ENCODE assay signal across 24 cellular contexts in genomic region chr14:65392296-65392695, GRCh38. TPM values are rescaled to one million over a fixed set of nuclear protein-coding genes. Genes with fewer than 3 reads are reported as not detected.
DNase-seq lines count a peak whose midpoint lies in the region; ATAC-seq, FAIRE-seq and TF ChIP-seq lines count a peak whose summit lies in the region.
"Had no signal": no experiment of that assay in that cellular context is flagged by ENCODE, and none has a peak within 500 bp of the region (broad histone marks: within the 10 kb centered on the region; RNA-seq: fewer than 3 reads in every experiment).

No MANE protein-coding gene starts in this region.

- H3K18ac ChIP-seq in trophoblast cell (ENCODE audit: low read length) = no peak overlapping the region

- H3K27me3 ChIP-seq in GM23338 (ENCODE audit: insufficient read depth) (no peaks in the 10 kb centered on the region), endothelial cell of umbilical vein (ENCODE audit: control insufficient read depth in 2 of 2, insufficient read depth in 2 of 2, low read length in 2 of 2) (no peaks in the 10 kb centered on the region), trophoblast cell (ENCODE audit: insufficient read depth, low read length) (no peaks in the 10 kb centered on the region), ovary (no peaks in the 10 kb centered on the region)
- H3K27me3 ChIP-seq: BLaER1 had no signal

- H3K4me3 ChIP-seq in GM23338 (no peak overlapping the region), endothelial cell of umbilical vein (replicated peaks in 1 of 3; ENCODE audit: insufficient read depth in 1 of 3, low read depth in 1 of 3, low read length in 3 of 3) (no peak overlapping the region), trophoblast cell (ENCODE audit: low read depth, low read length) (no peak overlapping the region), ovary (no peak overlapping the region)
- H3K4me3 ChIP-seq: BLaER1, GM12878, GM23248 had no signal

- H3K4me3 Mint-ChIP-seq in GM23338 = no peak overlapping the region
- H3K4me3 Mint-ChIP-seq: B cell; CD8-positive, alpha-beta T cell; H9 had no signal

- H2BK5ac ChIP-seq in trophoblast cell (ENCODE audit: low read depth, low read length, poor library complexity) = no peak overlapping the region

- no peak for TF ChIP-seq EP300 in ovary (IDR thresholded peaks at IDR 0.05)

- no peak overlapping the region for H2BK120ac ChIP-seq in trophoblast cell (ENCODE audit: insufficient read depth, low read length, poor library complexity)

- no peaks in the 10 kb centered on the region for H3K79me1 ChIP-seq in trophoblast cell (ENCODE audit: low read length)

- H3K4ac ChIP-seq in trophoblast cell (ENCODE audit: low read depth, low read length) = no peak overlapping the region

- intact Hi-C loops in endothelial cell of umbilical vein (cut with micrococcal nuclease) = no loop called here
- intact Hi-C loops in ovary (cut with DNase I) = no loop called here

- H3K9me3 ChIP-seq in endothelial cell of umbilical vein (replicated peaks; ENCODE audit: control insufficient read depth, insufficient read depth, low read length) (no peaks in the 10 kb centered on the region), trophoblast cell (ENCODE audit: insufficient read depth, low read depth, low read length) (peaks cover 7% of the 10 kb centered on the region), ovary (peaks cover 0 to 4% of the 10 kb centered on the region in 2 donors)

- no peak overlapping the region for H3K27ac Mint-ChIP-seq in GM23338
- H3K27ac Mint-ChIP-seq: B cell; CD4-positive, CD25-positive, alpha-beta regulatory T cell; CD8-positive, alpha-beta T cell; H9 had no signal

- dilution Hi-C loops in endothelial cell of umbilical vein (cut with MboI; ENCODE audit: extremely low pct_ligation_motif_present, low sequenced_read_pairs) = no loop called here

- H2BK12ac ChIP-seq in trophoblast cell (ENCODE audit: low read length) = no peak overlapping the region

- WGBS in trophoblast cell (ENCODE audit: extremely low coverage, insufficient coverage, insufficient read length) = no CpG with 5 or more reads among the region's 4 CpGs
- 67 to 79% (median 74%) methylated on average over 4 of the region's 4 CpGs for WGBS in ovary, 3 donors

- DNase-seq in SIG-M5 treated with dmso at 0.1 percent for 504 hours (lab: John Stamatoyannopoulos, UW; ENCODE audit: unreplicated experiment) = peak; percentile 34
- DNase-seq in SIG-M5 (lab: John Stamatoyannopoulos, UW) = no peak
- DNase-seq in GM23338 (ENCODE audit: low spot score) = no peak
- DNase-seq in endothelial cell of umbilical vein (ENCODE audit: low read depth, low spot score) = peak; percentile 61
- peak; percentile 75 to 93 for DNase-seq in trophoblast cell
- no peak for DNase-seq in urothelium cell line (ENCODE audit: low spot score)
- no peak for DNase-seq in NCI-H1694 (lab: John Stamatoyannopoulos, UW)
- DNase-seq in ovary = no peak
- DNase-seq: Caco-2; CD4-positive, CD25-positive, alpha-beta regulatory T cell; CD8-positive, alpha-beta T cell; DMS79; EL; GDM1; GM23248; H9 had no signal

- H3K4me1 ChIP-seq in GM23338 (ENCODE audit: insufficient read depth) (no peaks in the 10 kb centered on the region), endothelial cell of umbilical vein (ENCODE audit: control insufficient read depth, extremely low read depth, insufficient read depth, low read length) (no peaks in the 10 kb centered on the region), trophoblast cell (ENCODE audit: control insufficient read depth in 1 of 2, insufficient read depth in 2 of 2, low read length in 2 of 2) (peaks cover 0 to 4% of the 10 kb centered on the region in 2 experiments), ovary (ENCODE audit: insufficient read depth) (no peaks in the 10 kb centered on the region)
- H3K4me1 ChIP-seq: BLaER1, Caco-2 had no signal

- H4K12ac ChIP-seq in trophoblast cell (ENCODE audit: low read depth, low read length) = no peak overlapping the region

- POLR2A ChIA-PET in endothelial cell of umbilical vein (lab: Charles Lee) = no interaction called here

- H4K8ac ChIP-seq in trophoblast cell (ENCODE audit: low read depth, low read length) = no peak overlapping the region

- H3K23ac ChIP-seq in trophoblast cell (ENCODE audit: low read length) = no peak overlapping the region

- no peak for FAIRE-seq in endothelial cell of umbilical vein (lab: Jason Lieb, UNC)
- no peak for FAIRE-seq in urothelium cell line (lab: Jason Lieb, UNC)
- FAIRE-seq: A204.1, GM12878, GM19239 had no signal

- H4K20me1 ChIP-seq in GM23338 (replicated peaks; ENCODE audit: insufficient read depth) (no peaks in the 10 kb centered on the region), endothelial cell of umbilical vein (replicated peaks; ENCODE audit: control insufficient read depth, extremely low read depth, insufficient read depth, low read length) (no peaks in the 10 kb centered on the region)
- H4K20me1 ChIP-seq: BLaER1 had no signal

- H3K27me3 Mint-ChIP-seq in GM23338 (ENCODE audit: insufficient read depth, low read depth, poor library complexity) = peaks cover 3% of the 10 kb centered on the region
- H3K27me3 Mint-ChIP-seq: B cell; CD4-positive, CD25-positive, alpha-beta regulatory T cell had no signal

- no peaks in the 10 kb centered on the region for H3F3A ChIP-seq in GM23338 (replicated peaks; ENCODE audit: low read depth)

- H3K14ac ChIP-seq in trophoblast cell (ENCODE audit: low read length) = no peak overlapping the region

- peaks cover 25% of the 10 kb centered on the region for H3K36me3 Mint-ChIP-seq in GM23338 (ENCODE audit: low read depth)

- H3K9me3 Mint-ChIP-seq in GM23338 = peaks cover 39% of the 10 kb centered on the region

- TF ChIP-seq POLR2A in endothelial cell of umbilical vein (IDR thresholded peaks at IDR 0.05; ENCODE audit: low read depth, low read length) (no peak), ovary (IDR thresholded peaks at IDR 0.05) (no peak)

- no peaks in the 10 kb centered on the region for H3K4me1 Mint-ChIP-seq in GM23338
- H3K4me1 Mint-ChIP-seq: H9 had no signal

- H3K9me1 ChIP-seq in endothelial cell of umbilical vein (replicated peaks; ENCODE audit: control insufficient read depth, extremely low read depth, insufficient read depth, low read length) = no peaks in the 10 kb centered on the region

- H4K91ac ChIP-seq in trophoblast cell (ENCODE audit: low read depth, low read length) = no peak overlapping the region

- H3K36me3 ChIP-seq in GM23338 (ENCODE audit: insufficient read depth) (peaks cover 7% of the 10 kb centered on the region; the same call in 1 of the 2 replicates), endothelial cell of umbilical vein (ENCODE audit: control insufficient read depth in 2 of 2, extremely low read depth in 1 of 2, insufficient read depth in 2 of 2, low read length in 2 of 2) (no peaks in the 10 kb centered on the region), trophoblast cell (ENCODE audit: control insufficient read depth in 1 of 2, insufficient read depth in 2 of 2, low read length in 2 of 2) (no peaks in the 10 kb centered on the region), ovary (no peaks in the 10 kb centered on the region)

- H3K4me2 ChIP-seq in GM23338 (no peak overlapping the region), endothelial cell of umbilical vein (ENCODE audit: insufficient read depth, low read length) (no peak overlapping the region), trophoblast cell (ENCODE audit: low read length) (no peak overlapping the region)
- H3K4me2 ChIP-seq: BLaER1 had no signal

- H3K79me2 ChIP-seq in GM23338 (replicated peaks; ENCODE audit: insufficient read depth) (no peaks in the 10 kb centered on the region), endothelial cell of umbilical vein (ENCODE audit: control insufficient read depth, insufficient read depth, low read length) (no peaks in the 10 kb centered on the region), trophoblast cell (ENCODE audit: control insufficient read depth, insufficient read depth, low read length, poor library complexity) (no peaks in the 10 kb centered on the region)

- H3K27ac ChIP-seq in GM23338 (ENCODE audit: low read depth) = no peak overlapping the region
- no peak overlapping the region for H3K27ac ChIP-seq in endothelial cell of umbilical vein (ENCODE audit: insufficient read depth, low read depth, low read length)
- H3K27ac ChIP-seq in trophoblast cell (ENCODE audit: low read depth, low read length) = no peak overlapping the region
- H3K27ac ChIP-seq in ovary = no peak overlapping the region
- H3K27ac ChIP-seq: 22Rv1, BLaER1, C4-2B, GM23248 had no signal

- no peak overlapping the region for H2AK5ac ChIP-seq in trophoblast cell (ENCODE audit: low read length)

- H3K9ac ChIP-seq in endothelial cell of umbilical vein (replicated peaks; ENCODE audit: extremely low read depth, insufficient read depth, low read length) (no peak overlapping the region), trophoblast cell (ENCODE audit: low read length) (no peak overlapping the region)
- H3K9ac ChIP-seq: BLaER1, GM23248 had no signal

- 0 out of 2 replicates have a peak overlapping the region, but pooled peaks have one; percentile 16 for H2AFZ ChIP-seq in GM23338
- H2AFZ ChIP-seq in endothelial cell of umbilical vein (ENCODE audit: low read depth, low read length) = no peak overlapping the region
- H2AFZ ChIP-seq in trophoblast cell (ENCODE audit: insufficient read depth, low read length, poor library complexity) = no peak overlapping the region
- H2AFZ ChIP-seq: GM23248 had no signal

- CTCF ChIA-PET in endothelial cell of umbilical vein (lab: Charles Lee) = interaction anchor here (1.9 kb wide), 1 partner anchor 432 kb away, joined by 6 read pairs; no protein-coding TSS in a partner anchor

- H3K9me2 ChIP-seq in GM23338 (ENCODE audit: insufficient read depth) = no peaks in the 10 kb centered on the region

- TF ChIP-seq CTCF in GM23338 (conservative IDR thresholded peaks at IDR 0.05; ENCODE audit: low read depth in 2 of 2) = no peak
- no peak for TF ChIP-seq CTCF in endothelial cell of umbilical vein (IDR thresholded peaks at IDR 0.05; ENCODE audit: extremely low read depth in 1 of 2, insufficient read depth in 1 of 2, low read depth in 1 of 2, low read length in 2 of 2)
- TF ChIP-seq CTCF in ovary (IDR thresholded peaks at IDR 0.05) = no peak

- BruUV-seq in endothelial cell of umbilical vein (replicated peaks; lab: Mats Ljungman, UMichigan) = no TSS peak

- ATAC-seq in GM23338 = no peak
- ATAC-seq: CD8-positive, alpha-beta T cell; GM12878; HCT116 had no signal

RNA-seq across cellular contexts. Expression of gene FUT8, which starts 20.2 kb away (rescaled TPM):
- total RNA-seq in GM23338 (2014; rRNA removed; shearing (Covaris generic)) = 22.2 and 23.2 TPM in 2 replicates
- polyA plus RNA-seq in GM23338 (2016; fragmentation: Nextera tagmentation; extraction: Ambion mirVana) (8.2 and 8.6 TPM in 2 replicates), endothelial cell of umbilical vein (10.9 and 16.7 TPM in 2 replicates), ovary (10 to 100 TPM; 18.1 to 18.6 TPM)
- total RNA-seq in endothelial cell of umbilical vein (27.7 and 38.8 TPM in 2 replicates), ovary (10 to 100 TPM; 20.4 to 51.1 (median 34.0) TPM)
- polyA plus RNA-seq in endothelial cell of umbilical vein (2011; cell fraction: cytosol; rRNA removed) = 17.6 and 19.8 TPM in 2 replicates
- 13.0 and 16.2 TPM in 2 replicates for polyA plus RNA-seq in endothelial cell of umbilical vein (2011; cell fraction: nucleus; rRNA removed)
- polyA plus RNA-seq in endothelial cell of umbilical vein (2012) = 43.2 and 59.9 TPM in 2 replicates
- 28.6 and 31.6 TPM in 2 replicates for polyA minus RNA-seq in endothelial cell of umbilical vein
- polyA minus RNA-seq in endothelial cell of umbilical vein (2011; cell fraction: cytosol; rRNA and poly(A)+ RNA removed) = 8.8 TPM
- 34.4 and 39.2 TPM in 2 replicates for polyA minus RNA-seq in endothelial cell of umbilical vein (2011; cell fraction: nucleus; rRNA and poly(A)+ RNA removed)
- 87.3 and 91.6 TPM in 2 replicates for polyA plus RNA-seq in trophoblast cell (2013)

Comparison
In these comparisons a context has a peak if more than half of its experiments do, and no peak if none do; other contexts are left out.
1. DNase-seq: peak in SIG-M5 treated with dmso at 0.1 percent for 504 hours (single experiment), endothelial cell of umbilical vein (single experiment) and trophoblast cell (2 of 2); none in SIG-M5 (single experiment), GM23338 (single experiment), urothelium cell line (single experiment), NCI-H1694 (single experiment) and ovary (0 of 5).